Comparison of ENCODE assay signal across 1 cellular context in the genomic region with DNA sequence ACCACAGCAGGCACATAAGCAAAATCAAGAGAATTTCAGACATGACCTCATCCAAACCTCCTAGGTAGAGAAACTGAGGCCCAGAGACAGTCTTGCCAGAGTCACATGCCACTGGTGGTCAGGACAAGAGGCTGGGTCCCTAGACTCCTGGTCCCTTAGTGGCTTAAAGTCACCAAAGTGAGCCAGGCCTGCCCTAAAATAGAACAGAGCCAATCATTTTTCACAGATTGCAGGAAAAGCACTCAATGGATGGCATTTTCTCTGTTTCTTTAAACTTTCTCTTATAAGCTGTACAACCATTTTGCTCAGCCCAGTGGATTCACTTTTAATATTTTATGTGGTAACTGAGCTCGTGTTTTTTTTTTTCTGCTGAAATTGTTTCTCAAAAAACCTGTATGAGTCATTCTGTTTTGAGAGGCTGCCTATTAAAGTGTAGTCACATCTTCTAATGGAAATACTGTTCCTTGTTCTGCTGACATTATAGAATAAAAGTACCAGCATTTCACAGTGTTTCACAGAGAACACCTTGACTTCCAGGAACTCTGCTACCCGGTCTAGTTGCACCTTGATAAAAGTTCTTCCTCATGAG.
TF ChIP-seq lines count a peak whose summit lies in the region.

No MANE protein-coding gene starts in this region.

TF ChIP-seq in GM23338, 12 proteins besides CTCF, POLR2A, EP300 and RAD21 (continued from another document):
- TF ChIP-seq, protein P1, sequence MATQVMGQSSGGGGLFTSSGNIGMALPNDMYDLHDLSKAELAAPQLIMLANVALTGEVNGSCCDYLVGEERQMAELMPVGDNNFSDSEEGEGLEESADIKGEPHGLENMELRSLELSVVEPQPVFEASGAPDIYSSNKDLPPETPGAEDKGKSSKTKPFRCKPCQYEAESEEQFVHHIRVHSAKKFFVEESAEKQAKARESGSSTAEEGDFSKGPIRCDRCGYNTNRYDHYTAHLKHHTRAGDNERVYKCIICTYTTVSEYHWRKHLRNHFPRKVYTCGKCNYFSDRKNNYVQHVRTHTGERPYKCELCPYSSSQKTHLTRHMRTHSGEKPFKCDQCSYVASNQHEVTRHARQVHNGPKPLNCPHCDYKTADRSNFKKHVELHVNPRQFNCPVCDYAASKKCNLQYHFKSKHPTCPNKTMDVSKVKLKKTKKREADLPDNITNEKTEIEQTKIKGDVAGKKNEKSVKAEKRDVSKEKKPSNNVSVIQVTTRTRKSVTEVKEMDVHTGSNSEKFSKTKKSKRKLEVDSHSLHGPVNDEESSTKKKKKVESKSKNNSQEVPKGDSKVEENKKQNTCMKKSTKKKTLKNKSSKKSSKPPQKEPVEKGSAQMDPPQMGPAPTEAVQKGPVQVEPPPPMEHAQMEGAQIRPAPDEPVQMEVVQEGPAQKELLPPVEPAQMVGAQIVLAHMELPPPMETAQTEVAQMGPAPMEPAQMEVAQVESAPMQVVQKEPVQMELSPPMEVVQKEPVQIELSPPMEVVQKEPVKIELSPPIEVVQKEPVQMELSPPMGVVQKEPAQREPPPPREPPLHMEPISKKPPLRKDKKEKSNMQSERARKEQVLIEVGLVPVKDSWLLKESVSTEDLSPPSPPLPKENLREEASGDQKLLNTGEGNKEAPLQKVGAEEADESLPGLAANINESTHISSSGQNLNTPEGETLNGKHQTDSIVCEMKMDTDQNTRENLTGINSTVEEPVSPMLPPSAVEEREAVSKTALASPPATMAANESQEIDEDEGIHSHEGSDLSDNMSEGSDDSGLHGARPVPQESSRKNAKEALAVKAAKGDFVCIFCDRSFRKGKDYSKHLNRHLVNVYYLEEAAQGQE (IDR thresholded peaks at IDR 0.05; ENCODE audit: unreplicated experiment) = no peak
- no peak for TF ChIP-seq CREB1 (CRISPR knock-in tag; IDR thresholded peaks at IDR 0.05; ENCODE audit: low read depth)
- TF ChIP-seq ZNF331 (CRISPR knock-in tag; IDR thresholded peaks at IDR 0.05; ENCODE audit: low read depth) = no peak
- TF ChIP-seq, protein P2, sequence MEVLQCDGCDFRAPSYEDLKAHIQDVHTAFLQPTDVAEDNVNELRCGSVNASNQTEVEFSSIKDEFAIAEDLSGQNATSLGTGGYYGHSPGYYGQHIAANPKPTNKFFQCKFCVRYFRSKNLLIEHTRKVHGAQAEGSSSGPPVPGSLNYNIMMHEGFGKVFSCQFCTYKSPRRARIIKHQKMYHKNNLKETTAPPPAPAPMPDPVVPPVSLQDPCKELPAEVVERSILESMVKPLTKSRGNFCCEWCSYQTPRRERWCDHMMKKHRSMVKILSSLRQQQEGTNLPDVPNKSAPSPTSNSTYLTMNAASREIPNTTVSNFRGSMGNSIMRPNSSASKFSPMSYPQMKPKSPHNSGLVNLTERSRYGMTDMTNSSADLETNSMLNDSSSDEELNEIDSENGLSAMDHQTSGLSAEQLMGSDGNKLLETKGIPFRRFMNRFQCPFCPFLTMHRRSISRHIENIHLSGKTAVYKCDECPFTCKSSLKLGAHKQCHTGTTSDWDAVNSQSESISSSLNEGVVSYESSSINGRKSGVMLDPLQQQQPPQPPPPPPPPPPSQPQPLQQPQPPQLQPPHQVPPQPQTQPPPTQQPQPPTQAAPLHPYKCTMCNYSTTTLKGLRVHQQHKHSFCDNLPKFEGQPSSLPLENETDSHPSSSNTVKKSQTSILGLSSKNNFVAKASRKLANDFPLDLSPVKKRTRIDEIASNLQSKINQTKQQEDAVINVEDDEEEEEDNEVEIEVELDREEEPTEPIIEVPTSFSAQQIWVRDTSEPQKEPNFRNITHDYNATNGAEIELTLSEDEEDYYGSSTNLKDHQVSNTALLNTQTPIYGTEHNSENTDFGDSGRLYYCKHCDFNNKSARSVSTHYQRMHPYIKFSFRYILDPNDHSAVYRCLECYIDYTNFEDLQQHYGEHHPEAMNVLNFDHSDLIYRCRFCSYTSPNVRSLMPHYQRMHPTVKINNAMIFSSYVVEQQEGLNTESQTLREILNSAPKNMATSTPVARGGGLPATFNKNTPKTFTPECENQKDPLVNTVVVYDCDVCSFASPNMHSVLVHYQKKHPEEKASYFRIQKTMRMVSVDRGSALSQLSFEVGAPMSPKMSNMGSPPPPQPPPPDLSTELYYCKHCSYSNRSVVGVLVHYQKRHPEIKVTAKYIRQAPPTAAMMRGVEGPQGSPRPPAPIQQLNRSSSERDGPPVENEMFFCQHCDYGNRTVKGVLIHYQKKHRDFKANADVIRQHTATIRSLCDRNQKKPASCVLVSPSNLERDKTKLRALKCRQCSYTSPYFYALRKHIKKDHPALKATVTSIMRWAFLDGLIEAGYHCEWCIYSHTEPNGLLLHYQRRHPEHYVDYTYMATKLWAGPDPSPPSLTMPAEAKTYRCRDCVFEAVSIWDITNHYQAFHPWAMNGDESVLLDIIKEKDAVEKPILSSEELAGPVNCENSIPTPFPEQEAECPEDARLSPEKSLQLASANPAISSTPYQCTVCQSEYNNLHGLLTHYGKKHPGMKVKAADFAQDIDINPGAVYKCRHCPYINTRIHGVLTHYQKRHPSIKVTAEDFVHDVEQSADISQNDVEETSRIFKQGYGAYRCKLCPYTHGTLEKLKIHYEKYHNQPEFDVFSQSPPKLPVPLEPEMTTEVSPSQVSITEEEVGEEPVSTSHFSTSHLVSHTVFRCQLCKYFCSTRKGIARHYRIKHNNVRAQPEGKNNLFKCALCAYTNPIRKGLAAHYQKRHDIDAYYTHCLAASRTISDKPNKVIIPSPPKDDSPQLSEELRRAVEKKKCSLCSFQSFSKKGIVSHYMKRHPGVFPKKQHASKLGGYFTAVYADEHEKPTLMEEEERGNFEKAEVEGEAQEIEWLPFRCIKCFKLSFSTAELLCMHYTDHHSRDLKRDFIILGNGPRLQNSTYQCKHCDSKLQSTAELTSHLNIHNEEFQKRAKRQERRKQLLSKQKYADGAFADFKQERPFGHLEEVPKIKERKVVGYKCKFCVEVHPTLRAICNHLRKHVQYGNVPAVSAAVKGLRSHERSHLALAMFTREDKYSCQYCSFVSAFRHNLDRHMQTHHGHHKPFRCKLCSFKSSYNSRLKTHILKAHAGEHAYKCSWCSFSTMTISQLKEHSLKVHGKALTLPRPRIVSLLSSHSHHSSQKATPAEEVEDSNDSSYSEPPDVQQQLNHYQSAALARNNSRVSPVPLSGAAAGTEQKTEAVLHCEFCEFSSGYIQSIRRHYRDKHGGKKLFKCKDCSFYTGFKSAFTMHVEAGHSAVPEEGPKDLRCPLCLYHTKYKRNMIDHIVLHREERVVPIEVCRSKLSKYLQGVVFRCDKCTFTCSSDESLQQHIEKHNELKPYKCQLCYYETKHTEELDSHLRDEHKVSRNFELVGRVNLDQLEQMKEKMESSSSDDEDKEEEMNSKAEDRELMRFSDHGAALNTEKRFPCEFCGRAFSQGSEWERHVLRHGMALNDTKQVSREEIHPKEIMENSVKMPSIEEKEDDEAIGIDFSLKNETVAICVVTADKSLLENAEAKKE (CRISPR knock-in tag; IDR thresholded peaks at IDR 0.05) = no peak
- no peak for TF ChIP-seq EZH2 (IDR thresholded peaks at IDR 0.05; ENCODE audit: low read depth, unreplicated experiment)
